Comparison of ENCODE assay signal across 19 cellular contexts in genomic region chr2:183253441-183254130, GRCh38.
"Had no signal": no experiment of that assay in that cellular context is flagged by ENCODE, and none has a peak within 500 bp of the region (broad histone marks: within the 10 kb centered on the region; RNA-seq: fewer than 3 reads in every experiment).

No MANE protein-coding gene starts in this region.

- ATAC-seq: activated T-helper 17 cell treated with anti-CD3 and anti-CD28 coated beads, Interleukin-2, amount 50 U/mL, for 72 hours; foreskin keratinocyte; left colon; lower lobe of right lung; stimulated activated effector memory CD8-positive, alpha-beta T cell treated with anti-CD3 and anti-CD28 coated beads, Interleukin-12 subunit alpha, Interleukin-12 subunit beta, amount 100 ng/mL, for 72 hours had no signal

- H3K36me3 ChIP-seq: brain microvascular endothelial cell, lower lobe of right lung, tibial artery had no signal

- H3K4me3 ChIP-seq: lower lobe of right lung, tibial artery had no signal

- DNase-seq: activated CD4-positive, alpha-beta T cell treated with anti-CD3 and anti-CD28 coated beads for 1 hour; activated CD4-positive, alpha-beta T cell treated with anti-CD3 and anti-CD28 coated beads, Interleukin-2, amount 50 U/mL, for 4 hours; activated naive CD4-positive, alpha-beta T cell treated with Interleukin-2 at 50 U/mL for 16 hours; brain microvascular endothelial cell; cortex of kidney; effector CD8-positive, alpha-beta T cell; foreskin keratinocyte; head of caudate nucleus; immature natural killer cell; left colon; lower lobe of right lung; stimulated activated CD4-positive, alpha-beta T cell treated with anti-CD3 and anti-CD28 coated beads, Interleukin-12 subunit alpha, Interleukin-12 subunit beta, amount 100 ng/mL, for 4 hours; stimulated activated CD4-positive, alpha-beta T cell treated with anti-CD3 and anti-CD28 coated beads, Interleukin-2, amount 100 ng/mL, for 24 hours; T-helper 9 cell; tibial artery had no signal

- H3K27ac ChIP-seq: brain microvascular endothelial cell, foreskin keratinocyte, lower lobe of right lung, tibial artery had no signal

- H3K27me3 ChIP-seq: brain microvascular endothelial cell, foreskin keratinocyte, tibial artery had no signal

- FAIRE-seq: endothelial cell of umbilical vein, urothelium cell line had no signal

- H3K4me1 ChIP-seq: lower lobe of right lung, tibial artery had no signal

- H3K9me3 ChIP-seq: lower lobe of right lung, tibial artery had no signal
